ENCODE assay signal across 15 cellular contexts in genomic region chr15:77012117-77012712, GRCh38. TPM values are rescaled to one million over a fixed set of nuclear protein-coding genes. Genes with fewer than 3 reads are reported as not detected.
A peak's percentile ranks its signal among the peaks of the same experiment; 100 is the strongest.
DNase-seq lines count a peak whose midpoint lies in the region; ATAC-seq and TF ChIP-seq lines count a peak whose summit lies in the region.
"Had no signal": no experiment of that assay in that cellular context is flagged by ENCODE, and none has a peak within 500 bp of the region (broad histone marks: within the 10 kb centered on the region; RNA-seq: fewer than 3 reads in every experiment).

No MANE protein-coding gene starts in this region.

- peaks cover 4% of the 10 kb centered on the region for H3K36me3 ChIP-seq in effector memory CD4-positive, alpha-beta T cell (ENCODE audit: control insufficient read depth, insufficient read depth, low read length)
- peaks cover 0 to 6% (median 0%) of the 10 kb centered on the region in 9 donors for H3K36me3 ChIP-seq in heart right ventricle
- H3K36me3 ChIP-seq: HAP-1, suprapubic skin had no signal

- H3K4me3 ChIP-seq in effector memory CD4-positive, alpha-beta T cell (ENCODE audit: insufficient read depth, low read depth, low read length, poor library complexity, severe bottlenecking): no peak overlapping the region
- no peak overlapping the region for H3K4me3 ChIP-seq in heart right ventricle
- H3K4me3 ChIP-seq: HAP-1, suprapubic skin had no signal

- no peaks in the 10 kb centered on the region for H3K9me3 Mint-ChIP-seq in activated naive CD4-positive, alpha-beta T cell treated with anti-CD3 and anti-CD28 coated beads, Interleukin-2, amount 10 ng/mL, durations not matched to agents 7 days and 5 days

- CTCF ChIA-PET in activated naive CD4-positive, alpha-beta T cell treated with anti-CD3 and anti-CD28 coated beads, Interleukin-2, amount 10 ng/mL, durations not matched to agents 7 days and 5 days (lab: Charles Lee): interaction anchor here (0.9 to 2.1 kb wide), 7 partner anchors 9 to 45 kb away, joined by 3 to 31 read pairs (median 5); partner anchors contain the start of gene PSTPIP1

- DNase-seq in activated naive CD4-positive, alpha-beta T cell treated with anti-CD3 and anti-CD28 coated beads, Interleukin-2, amount 10 ng/mL, durations not matched to agents 7 days and 5 days: no peak
- no peak for DNase-seq in activated naive CD4-positive, alpha-beta T cell treated with Interleukin-2 at 50 U/mL for 16 hours
- DNase-seq in T-helper 17 cell: no peak
- DNase-seq in effector memory CD4-positive, alpha-beta T cell: no peak
- DNase-seq in NCI-H510A treated with DMSO at 0.1 percent for 48 hours (lab: John Stamatoyannopoulos, UW): no peak
- no peak for DNase-seq in NCI-H1417 treated with DMSO at 0.1 percent for 48 hours (lab: John Stamatoyannopoulos, UW)
- no peak for DNase-seq in heart right ventricle
- DNase-seq: DND-41, NCI-H187, NCI-H345 had no signal

- intact Hi-C loops in heart right ventricle (cut with DNase I): no loop called here

- no peak for ATAC-seq in T-helper 17 cell
- no peak for ATAC-seq in HG03280 (IDR thresholded peaks at IDR 0.05; ENCODE audit: unreplicated experiment)
- ATAC-seq in heart right ventricle: no peak
- ATAC-seq: left lobe of liver had no signal

- WGBS in heart right ventricle, 2 donors: 93 to 96% methylated on average over 3 of the region's 3 CpGs

- no peaks in the 10 kb centered on the region for H3K9me3 ChIP-seq in T-helper 17 cell (ENCODE audit: control insufficient read depth, low read length, poor library complexity, severe bottlenecking)
- H3K9me3 ChIP-seq in effector memory CD4-positive, alpha-beta T cell (ENCODE audit: control insufficient read depth, low read length): no peaks in the 10 kb centered on the region
- no peaks in the 10 kb centered on the region for H3K9me3 ChIP-seq in heart right ventricle
- H3K9me3 ChIP-seq: HAP-1, suprapubic skin had no signal

- peaks cover 39% of the 10 kb centered on the region for H3K36me3 Mint-ChIP-seq in activated naive CD4-positive, alpha-beta T cell treated with anti-CD3 and anti-CD28 coated beads, Interleukin-2, amount 10 ng/mL, durations not matched to agents 7 days and 5 days
- peaks cover 6% of the 10 kb centered on the region for H3K36me3 Mint-ChIP-seq in T-helper 17 cell (ENCODE audit: low read depth)

- H3K27me3 ChIP-seq in effector memory CD4-positive, alpha-beta T cell (replicated peaks; ENCODE audit: control insufficient read depth, insufficient read depth, low read length, poor library complexity, severe bottlenecking): no peaks in the 10 kb centered on the region
- no peaks in the 10 kb centered on the region for H3K27me3 ChIP-seq in heart right ventricle
- H3K27me3 ChIP-seq: suprapubic skin had no signal

- H3K27ac Mint-ChIP-seq in activated naive CD4-positive, alpha-beta T cell treated with anti-CD3 and anti-CD28 coated beads, Interleukin-2, amount 10 ng/mL, durations not matched to agents 7 days and 5 days: peak overlapping the region; percentile 97
- H3K27ac Mint-ChIP-seq in T-helper 17 cell: peak overlapping the region; percentile 97

- peaks cover 88% of the 10 kb centered on the region for H3K4me1 ChIP-seq in effector memory CD4-positive, alpha-beta T cell (ENCODE audit: control insufficient read depth, insufficient read depth, low read length, poor library complexity, severe bottlenecking)
- peaks cover 0 to 73% (median 9%) of the 10 kb centered on the region in 9 donors for H3K4me1 ChIP-seq in heart right ventricle
- H3K4me1 ChIP-seq: HAP-1 had no signal

- no peak for TF ChIP-seq CTCF in heart right ventricle (IDR thresholded peaks at IDR 0.05)

- peak overlapping the region; percentile 68 for H3K27ac ChIP-seq in effector memory CD4-positive, alpha-beta T cell (ENCODE audit: insufficient read depth, low read length, poor library complexity, severe bottlenecking)
- H3K27ac ChIP-seq in heart right ventricle: peak overlapping the region in 1 of 10 donors; percentile 85
- H3K27ac ChIP-seq: suprapubic skin had no signal

- H3K4me1 Mint-ChIP-seq in activated naive CD4-positive, alpha-beta T cell treated with anti-CD3 and anti-CD28 coated beads, Interleukin-2, amount 10 ng/mL, durations not matched to agents 7 days and 5 days: peaks cover 84% of the 10 kb centered on the region
- peaks cover 59% of the 10 kb centered on the region for H3K4me1 Mint-ChIP-seq in T-helper 17 cell

- no peak overlapping the region for H3K4me3 Mint-ChIP-seq in activated naive CD4-positive, alpha-beta T cell treated with anti-CD3 and anti-CD28 coated beads, Interleukin-2, amount 10 ng/mL, durations not matched to agents 7 days and 5 days
- peak overlapping the region; percentile 88 for H3K4me3 Mint-ChIP-seq in T-helper 17 cell

- H3K27me3 Mint-ChIP-seq in activated naive CD4-positive, alpha-beta T cell treated with anti-CD3 and anti-CD28 coated beads, Interleukin-2, amount 10 ng/mL, durations not matched to agents 7 days and 5 days: no peaks in the 10 kb centered on the region
- H3K27me3 Mint-ChIP-seq in T-helper 17 cell: no peaks in the 10 kb centered on the region

RNA-seq across cellular contexts. Expression of gene PSTPIP1, which starts 17.3 kb away (rescaled TPM):
- total RNA-seq in T-helper 17 cell: 100 to 1,000 TPM; 115 to 129 TPM
- total RNA-seq in heart right ventricle: 10 to 100 TPM in 1 of 10 donors, 1 to 10 TPM in 8, not detected in 1; 1.3 to 10.4 (median 2.9) TPM
- polyA plus RNA-seq in heart right ventricle: 1 to 10 TPM; 2.4 to 7.8 TPM
- total RNA-seq: RPMI7951 had no signal

RNA-seq across cellular contexts. Expression of gene TSPAN3, which starts 58.7 kb away (rescaled TPM):
- total RNA-seq in T-helper 17 cell (10 to 100 TPM; 10.6 to 11.0 TPM), heart right ventricle (100 to 1,000 TPM in 5 of 10 donors, 10 to 100 TPM in 5; 82.6 to 118 (median 98.7) TPM)
- 100 to 1,000 TPM in 1 of 2 donors, 10 to 100 TPM in 1; 52.2 to 159 TPM for polyA plus RNA-seq in heart right ventricle

Comparison
In these comparisons a context has a peak if more than half of its experiments do, and no peak if none do; other contexts are left out.
1. RNA of gene PSTPIP1, which starts 17.3 kb away (total RNA-seq): 115 to 129 TPM in T-helper 17 cell; 1.3 to 10.4 TPM in heart right ventricle; every median in the first group is over 10 times any median in the second.
2. RNA of gene TSPAN3, which starts 58.7 kb away (total RNA-seq): 82.6 to 118 TPM in heart right ventricle; 10.6 to 11.0 TPM in T-helper 17 cell; every median in the first group is over 4 times any median in the second.